In the genomic region with DNA sequence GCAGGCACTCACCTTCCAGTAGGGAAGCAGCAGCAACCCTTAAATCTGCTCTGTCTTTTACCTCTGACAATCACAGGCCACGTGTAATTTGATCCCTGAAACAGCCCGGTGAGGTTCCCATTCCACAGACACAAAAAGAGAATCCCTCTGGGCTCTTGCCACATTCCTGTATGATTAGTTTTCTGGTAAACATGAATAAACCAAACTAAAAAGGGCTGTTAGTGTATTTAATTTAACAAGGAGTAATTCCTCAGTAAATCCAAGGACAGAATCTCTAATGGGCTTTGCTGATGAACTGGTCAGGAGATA, we compare ENCODE assay signal across 12 cellular contexts.
DNase-seq lines count a peak whose midpoint lies in the region; ATAC-seq and TF ChIP-seq lines count a peak whose summit lies in the region.
"Had no signal": no experiment of that assay in that cellular context is flagged by ENCODE, and none has a peak within 500 bp of the region (broad histone marks: within the 10 kb centered on the region; RNA-seq: fewer than 3 reads in every experiment).

No MANE protein-coding gene starts in this region.

- DNase-seq in ELR (ENCODE audit: low read depth) (peak; percentile 59), Panc1 (ENCODE audit: low read depth, low spot score) (no peak), trophoblast cell (peak; percentile 43 to 51), NOMO-1 treated with dmso at 0.1 percent for 144 hours (lab: John Stamatoyannopoulos, UW; ENCODE audit: unreplicated experiment) (no peak), immature natural killer cell (no peak)
- DNase-seq: activated naive CD4-positive, alpha-beta T cell; stimulated activated CD4-positive, alpha-beta T cell treated with anti-CD3 and anti-CD28 coated beads, Interleukin-12 subunit alpha, Interleukin-12 subunit beta, amount 100 ng/mL, for 4 hours had no signal

- H3K79me2 ChIP-seq in trophoblast cell (ENCODE audit: control insufficient read depth, insufficient read depth, low read length, poor library complexity): no peaks in the 10 kb centered on the region

- H3K27ac Mint-ChIP-seq in immature natural killer cell: no peak overlapping the region
- H3K27ac Mint-ChIP-seq: stimulated activated naive CD8-positive, alpha-beta T cell treated with anti-CD3 and anti-CD28 coated beads, Interleukin-15, Interleukin-2, amounts not matched to agents 100 ng/mL and 50 ng/mL, for 24 hours had no signal

- H3K4me1 ChIP-seq in Panc1 (ENCODE audit: control insufficient read depth, insufficient read depth, low read length): peaks cover 27% of the 10 kb centered on the region
- H3K4me1 ChIP-seq in esophagus (ENCODE audit: control insufficient read depth in 2 of 2, insufficient read depth in 2 of 2, low read length in 1 of 2): peaks cover 11 to 13% of the 10 kb centered on the region in 2 donors
- peaks cover 8 to 9% of the 10 kb centered on the region in 2 experiments for H3K4me1 ChIP-seq in trophoblast cell (ENCODE audit: control insufficient read depth in 1 of 2, insufficient read depth in 2 of 2, low read length in 2 of 2)

- H3K9me3 Mint-ChIP-seq in immature natural killer cell: peaks cover 0 to 1% (median 0%) of the 10 kb centered on the region in 6 donors
- H3K9me3 Mint-ChIP-seq: stimulated activated naive CD8-positive, alpha-beta T cell treated with anti-CD3 and anti-CD28 coated beads, Interleukin-15, Interleukin-2, amounts not matched to agents 100 ng/mL and 50 ng/mL, for 24 hours had no signal

- no peak overlapping the region for H4K8ac ChIP-seq in trophoblast cell (ENCODE audit: low read depth, low read length)

- 17 to 24% methylated on average over 2 of the region's 2 CpGs for WGBS in esophagus, 2 donors
- WGBS in trophoblast cell (ENCODE audit: extremely low coverage, insufficient coverage, insufficient read length): no CpG with 5 or more reads among the region's 2 CpGs

- H4K91ac ChIP-seq in trophoblast cell (ENCODE audit: low read depth, low read length): peak overlapping the region; percentile 22

- H3K27me3 Mint-ChIP-seq in immature natural killer cell (ENCODE audit: low read depth in 3 of 3): peaks cover 0 to 3% (median 1%) of the 10 kb centered on the region in 3 donors

- H3K9ac ChIP-seq in trophoblast cell (ENCODE audit: low read length): no peak overlapping the region

- H3K4me1 Mint-ChIP-seq in immature natural killer cell: no peaks in the 10 kb centered on the region

- CTCF ChIA-PET in Panc1 (lab: Charles Lee): interaction anchor here (1.2 kb wide), 1 partner anchor 190 kb away, joined by 3 read pairs; no protein-coding TSS in a partner anchor

- no peak for TF ChIP-seq CTCF in Panc1 (IDR thresholded peaks at IDR 0.05)

- BruUV-seq in Panc1 (replicated peaks; lab: Mats Ljungman, UMichigan): no TSS peak

- H3K36me3 Mint-ChIP-seq in immature natural killer cell: peaks cover 0 to 3% (median 0%) of the 10 kb centered on the region in 3 donors

- H3K36me3 ChIP-seq in Panc1 (ENCODE audit: control insufficient read depth, insufficient read depth, low read length): no peaks in the 10 kb centered on the region
- H3K36me3 ChIP-seq in esophagus (ENCODE audit: control insufficient read depth in 2 of 2, insufficient read depth in 2 of 2, low read length in 1 of 2): no peaks in the 10 kb centered on the region
- no peaks in the 10 kb centered on the region for H3K36me3 ChIP-seq in trophoblast cell (ENCODE audit: control insufficient read depth in 1 of 2, insufficient read depth in 2 of 2, low read length in 2 of 2)

- peak overlapping the region; percentile 3 for H2BK5ac ChIP-seq in trophoblast cell (ENCODE audit: low read depth, low read length, poor library complexity)

- H2BK12ac ChIP-seq in trophoblast cell (ENCODE audit: low read length): peak overlapping the region; percentile 13

- no peak overlapping the region for H3K18ac ChIP-seq in trophoblast cell (ENCODE audit: low read length)

- no peak overlapping the region for H2AK5ac ChIP-seq in trophoblast cell (ENCODE audit: low read length)

- H3K27ac ChIP-seq in Panc1 (ENCODE audit: low read length) (peak overlapping the region; percentile 36), esophagus (ENCODE audit: low read depth in 2 of 2, low read length in 1 of 2) (peak overlapping the region; percentile 90 to 94), trophoblast cell (ENCODE audit: low read depth, low read length) (no peak overlapping the region)

- H3K4ac ChIP-seq in trophoblast cell (ENCODE audit: low read depth, low read length): no peak overlapping the region

- no peak overlapping the region for H2AFZ ChIP-seq in trophoblast cell (ENCODE audit: insufficient read depth, low read length, poor library complexity)

- ATAC-seq in Panc1 (no peak), GM19455 (IDR thresholded peaks at IDR 0.05; ENCODE audit: unreplicated experiment) (no peak), HG02884 (IDR thresholded peaks at IDR 0.05; ENCODE audit: unreplicated experiment) (no peak)

- no peak overlapping the region for H3K4me2 ChIP-seq in trophoblast cell (ENCODE audit: low read length)

- H3K4me3 ChIP-seq in Panc1 (ENCODE audit: low read depth in 2 of 2, low read length in 2 of 2) (no peak overlapping the region), esophagus (ENCODE audit: low read depth in 1 of 2, low read length in 2 of 2) (no peak overlapping the region), trophoblast cell (ENCODE audit: low read depth, low read length) (no peak overlapping the region)
- H3K4me3 ChIP-seq: lung had no signal

- H3K79me1 ChIP-seq in trophoblast cell (ENCODE audit: low read length): peaks cover 6% of the 10 kb centered on the region

- H3K14ac ChIP-seq in trophoblast cell (ENCODE audit: low read length): no peak overlapping the region

- H3K9me3 ChIP-seq in Panc1 (ENCODE audit: control insufficient read depth, insufficient read depth, low read depth, low read length) (no peaks in the 10 kb centered on the region), esophagus (ENCODE audit: control insufficient read depth in 2 of 2, insufficient read depth in 1 of 2, low read depth in 1 of 2, low read length in 1 of 2) (no peaks in the 10 kb centered on the region), trophoblast cell (ENCODE audit: insufficient read depth, low read depth, low read length) (peaks cover 11% of the 10 kb centered on the region)

- H4K12ac ChIP-seq in trophoblast cell (ENCODE audit: low read depth, low read length): no peak overlapping the region

- H3K4me3 Mint-ChIP-seq in immature natural killer cell: no peak overlapping the region
- H3K4me3 Mint-ChIP-seq: stimulated activated naive CD8-positive, alpha-beta T cell treated with anti-CD3 and anti-CD28 coated beads, Interleukin-15, Interleukin-2, amounts not matched to agents 100 ng/mL and 50 ng/mL, for 24 hours had no signal

- intact Hi-C loops in Panc1 (cut with micrococcal nuclease; ENCODE audit: unreplicated experiment): loop anchor here (10.0 kb wide), 1 partner anchor 188 kb away; a partner anchor contains a TSS

- H2BK120ac ChIP-seq in trophoblast cell (ENCODE audit: insufficient read depth, low read length, poor library complexity): peak overlapping the region; percentile 5

- no peak overlapping the region for H3K23ac ChIP-seq in trophoblast cell (ENCODE audit: low read length)

- in situ Hi-C loops in Panc1 (cut with HindIII; ENCODE audit: low pct_unique_long_range_greater_than_20kb, low sequenced_read_pairs): no loop called here

- POLR2A ChIA-PET in Panc1 (lab: Charles Lee): no interaction called here

- H3K27me3 ChIP-seq in Panc1 (ENCODE audit: control insufficient read depth, insufficient read depth, low read length): no peaks in the 10 kb centered on the region
- no peaks in the 10 kb centered on the region for H3K27me3 ChIP-seq in esophagus (ENCODE audit: control insufficient read depth in 1 of 2, insufficient read depth in 2 of 2, low read length in 2 of 2)
- no peaks in the 10 kb centered on the region for H3K27me3 ChIP-seq in trophoblast cell (ENCODE audit: insufficient read depth, low read length)

Comparison
In these comparisons a context has a peak if more than half of its experiments do, and no peak if none do; other contexts are left out.
1. DNase-seq: peak in ELR (single experiment) and trophoblast cell (2 of 2); none in Panc1 (single experiment), NOMO-1 treated with dmso at 0.1 percent for 144 hours (single experiment) and immature natural killer cell (0 of 3).